ENCODE assay signal across 9 cellular contexts in the genomic region with DNA sequence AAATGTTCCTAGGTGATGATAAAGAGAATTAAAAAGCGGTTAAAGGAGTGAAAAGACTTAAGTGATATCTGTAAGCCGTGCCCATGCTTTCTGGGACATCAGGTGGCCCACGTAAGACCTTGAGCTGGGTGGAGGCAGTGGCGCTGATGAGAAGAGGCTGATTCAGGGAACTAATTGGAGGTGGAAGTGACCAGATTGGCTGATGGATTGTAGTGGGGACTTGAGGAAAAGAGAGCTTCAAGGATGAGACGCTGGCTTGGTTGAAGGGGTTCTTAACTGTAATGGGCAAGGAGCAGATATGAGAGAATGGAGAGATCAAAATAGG.
DNase-seq lines count a peak whose midpoint lies in the region; TF ChIP-seq lines count a peak whose summit lies in the region.
"Had no signal": no experiment of that assay in that cellular context is flagged by ENCODE, and none has a peak within 500 bp of the region (broad histone marks: within the 10 kb centered on the region; RNA-seq: fewer than 3 reads in every experiment).

No MANE protein-coding gene starts in this region.

- H3K27me3 Mint-ChIP-seq in CD8-positive, alpha-beta memory T cell: no peaks in the 10 kb centered on the region
- H3K27me3 Mint-ChIP-seq in IgD-negative memory B cell: no peaks in the 10 kb centered on the region
- no peaks in the 10 kb centered on the region for H3K27me3 Mint-ChIP-seq in osteocyte (ENCODE audit: unreplicated experiment)

- H3K27ac ChIP-seq in CD8-positive, alpha-beta memory T cell (ENCODE audit: low read depth, low read length): peak overlapping the region; percentile 59
- peak overlapping the region; percentile 88 to 93 for H3K27ac ChIP-seq in coronary artery
- peak overlapping the region in 2 of 4 donors; percentile 98 to 99 for H3K27ac ChIP-seq in Peyer's patch

- H3K36me3 Mint-ChIP-seq in CD8-positive, alpha-beta memory T cell: peaks cover 0 to 1% (median 0%) of the 10 kb centered on the region in 3 donors
- no peaks in the 10 kb centered on the region for H3K36me3 Mint-ChIP-seq in IgD-negative memory B cell
- H3K36me3 Mint-ChIP-seq in osteocyte (ENCODE audit: unreplicated experiment): no peaks in the 10 kb centered on the region

- no peaks in the 10 kb centered on the region for H3K36me3 ChIP-seq in CD8-positive, alpha-beta memory T cell (ENCODE audit: insufficient read depth, low read length)
- H3K36me3 ChIP-seq in Peyer's patch: no peaks in the 10 kb centered on the region
- H3K36me3 ChIP-seq: SJSA1 had no signal

- H3K27me3 ChIP-seq in CD8-positive, alpha-beta memory T cell (ENCODE audit: insufficient read depth, low read length, poor library complexity, severe bottlenecking): no peaks in the 10 kb centered on the region
- H3K27me3 ChIP-seq in Peyer's patch: no peaks in the 10 kb centered on the region
- H3K27me3 ChIP-seq: SJSA1 had no signal

- peaks cover 13% of the 10 kb centered on the region for H3K4me1 ChIP-seq in CD8-positive, alpha-beta memory T cell (ENCODE audit: insufficient read depth, low read length)
- peaks cover 0 to 8% (median 0%) of the 10 kb centered on the region in 4 donors for H3K4me1 ChIP-seq in Peyer's patch

- no peaks in the 10 kb centered on the region for H3K9me3 ChIP-seq in CD8-positive, alpha-beta memory T cell (ENCODE audit: low read length)
- H3K9me3 ChIP-seq in Peyer's patch: no peaks in the 10 kb centered on the region
- H3K9me3 ChIP-seq: SJSA1 had no signal

- TF ChIP-seq CTCF in coronary artery (IDR thresholded peaks at IDR 0.05): no peak
- no peak for TF ChIP-seq CTCF in osteocyte (IDR thresholded peaks at IDR 0.05)
- no peak for TF ChIP-seq CTCF in Peyer's patch (IDR thresholded peaks at IDR 0.05)

- H3K4me1 Mint-ChIP-seq in CD8-positive, alpha-beta memory T cell: peaks cover 10 to 22% (median 21%) of the 10 kb centered on the region in 3 donors
- peaks cover 6 to 10% (median 8%) of the 10 kb centered on the region in 3 donors for H3K4me1 Mint-ChIP-seq in IgD-negative memory B cell
- H3K4me1 Mint-ChIP-seq in osteocyte (ENCODE audit: unreplicated experiment): peaks cover 16% of the 10 kb centered on the region

- DNase-seq in CD8-positive, alpha-beta memory T cell: no peak
- DNase-seq in coronary artery (ENCODE audit: low spot score) (no peak), osteocyte (ENCODE audit: extremely low spot score, unreplicated experiment) (no peak), Peyer's patch (no peak), DMS79 (lab: John Stamatoyannopoulos, UW) (no peak), foreskin melanocyte (no peak), NOMO-1 (lab: John Stamatoyannopoulos, UW; ENCODE audit: unreplicated experiment in 2 of 2) (no peak)

- CTCF ChIA-PET in CD8-positive, alpha-beta memory T cell (lab: Charles Lee): no interaction called here

- peak overlapping the region; percentile 56 to 90 (median 82) for H3K27ac Mint-ChIP-seq in CD8-positive, alpha-beta memory T cell
- H3K27ac Mint-ChIP-seq in IgD-negative memory B cell (peak overlapping the region in 2 of 3 donors; percentile 16 to 90), osteocyte (ENCODE audit: unreplicated experiment) (peak overlapping the region; percentile 91)

- TF ChIP-seq POLR2A in Peyer's patch (IDR thresholded peaks at IDR 0.05): no peak

- POLR2A ChIA-PET in CD8-positive, alpha-beta memory T cell (lab: Charles Lee): interaction anchor here (1.1 to 2.6 kb wide), 3 partner anchors 69 to 263 kb away, joined by 3 to 34 read pairs (median 12); partner anchors contain the start of genes EP300 and RBX1

- no peak overlapping the region for H3K4me3 ChIP-seq in CD8-positive, alpha-beta memory T cell (ENCODE audit: low read length)
- no peak overlapping the region for H3K4me3 ChIP-seq in coronary artery
- no peak overlapping the region for H3K4me3 ChIP-seq in Peyer's patch

- no peaks in the 10 kb centered on the region for H3K9me3 Mint-ChIP-seq in CD8-positive, alpha-beta memory T cell
- H3K9me3 Mint-ChIP-seq in IgD-negative memory B cell (no peaks in the 10 kb centered on the region), osteocyte (ENCODE audit: unreplicated experiment) (no peaks in the 10 kb centered on the region)

- H3K4me3 Mint-ChIP-seq in CD8-positive, alpha-beta memory T cell: peak overlapping the region; percentile 81 to 91 (median 83)
- peak overlapping the region; percentile 57 to 94 (median 85) for H3K4me3 Mint-ChIP-seq in IgD-negative memory B cell
- H3K4me3 Mint-ChIP-seq in osteocyte (ENCODE audit: unreplicated experiment): peak overlapping the region; percentile 76
